Comparison of ENCODE assay signal across 36 cellular contexts in the genomic region with DNA sequence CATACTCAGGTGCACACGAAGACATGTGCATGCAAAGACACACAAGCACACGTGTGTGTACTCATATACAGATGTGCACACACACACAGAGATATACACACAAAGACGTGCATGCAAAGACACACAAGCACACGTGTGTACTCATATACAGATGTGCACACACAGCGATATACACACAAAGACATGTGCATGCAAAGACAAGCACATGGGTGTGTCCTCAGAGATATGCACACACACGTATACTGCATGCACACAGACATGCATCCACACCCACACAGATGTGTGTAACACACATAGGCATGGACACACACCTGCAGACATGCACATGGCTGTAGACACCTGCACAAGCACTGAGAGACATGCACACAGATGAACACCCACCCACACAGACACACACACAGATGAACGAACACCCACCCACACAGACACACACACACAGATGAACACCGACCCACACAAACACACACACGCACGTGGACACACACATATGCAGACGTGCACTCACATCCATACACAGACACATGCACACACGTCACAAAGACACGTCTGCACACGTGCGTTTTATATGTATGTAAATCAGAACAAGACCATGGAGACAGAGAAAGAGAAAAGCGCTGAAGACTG.
"Had no signal": no experiment of that assay in that cellular context is flagged by ENCODE, and none has a peak within 500 bp of the region (broad histone marks: within the 10 kb centered on the region; RNA-seq: fewer than 3 reads in every experiment).

No MANE protein-coding gene starts in this region.

- H3K9me3 ChIP-seq: adrenal gland, body of pancreas, breast epithelium, MG63 had no signal

- H3K27me3 ChIP-seq: adrenal gland, body of pancreas, breast epithelium, MG63 had no signal

- H3K4me3 Mint-ChIP-seq: activated CD4-positive, alpha-beta T cell treated with anti-CD3 and anti-CD28 coated beads, Interleukin-2, amount 10 ng/mL, durations not matched to agents 24 days and 14 days; activated CD8-positive, alpha-beta T cell treated with anti-CD3 and anti-CD28 coated beads for 36 hours; activated T-cell treated with anti-CD3 and anti-CD28 coated beads, Interleukin-2, amount 50 U/mL, for 72 hours; activated T-helper 17 cell treated with anti-CD3 and anti-CD28 coated beads, Interleukin-2, amount 50 U/mL, for 72 hours; T-cell had no signal

- H3K27ac ChIP-seq: adrenal gland, body of pancreas, breast epithelium, RWPE1, WERI-Rb-1 had no signal

- FAIRE-seq: astrocyte, RCC 7860 had no signal

- H3K9me3 Mint-ChIP-seq: activated CD4-positive, alpha-beta T cell treated with anti-CD3 and anti-CD28 coated beads, Interleukin-2, amount 10 ng/mL, durations not matched to agents 24 days and 14 days; activated CD8-positive, alpha-beta T cell treated with anti-CD3 and anti-CD28 coated beads for 36 hours; activated T-cell treated with anti-CD3 and anti-CD28 coated beads, Interleukin-2, amount 50 U/mL, for 72 hours; activated T-helper 17 cell treated with anti-CD3 and anti-CD28 coated beads, Interleukin-2, amount 50 U/mL, for 72 hours; T-cell had no signal

- H3K4me1 ChIP-seq: body of pancreas, breast epithelium had no signal

- H3K27me3 Mint-ChIP-seq: activated CD4-positive, alpha-beta T cell treated with anti-CD3 and anti-CD28 coated beads, Interleukin-2, amount 10 ng/mL, durations not matched to agents 24 days and 14 days; activated CD8-positive, alpha-beta T cell treated with anti-CD3 and anti-CD28 coated beads for 36 hours; activated T-helper 17 cell treated with anti-CD3 and anti-CD28 coated beads, Interleukin-2, amount 50 U/mL, for 72 hours; T-cell had no signal

- ATAC-seq: activated CD8-positive, alpha-beta T cell treated with anti-CD3 and anti-CD28 coated beads for 36 hours; activated T-cell treated with anti-CD3 and anti-CD28 coated beads, Interleukin-2, amount 50 U/mL, for 72 hours; activated T-helper 17 cell treated with anti-CD3 and anti-CD28 coated beads, Interleukin-2, amount 50 U/mL, for 72 hours; body of pancreas; PC-3; Right ventricle myocardium inferior; SK-N-SH treated with all-trans-retinoic acid at 6 μM for 48 hours; T-cell had no signal

- H3K36me3 ChIP-seq: breast epithelium, MG63, WERI-Rb-1 had no signal

- H3K27ac Mint-ChIP-seq: activated CD4-positive, alpha-beta T cell treated with anti-CD3 and anti-CD28 coated beads, Interleukin-2, amount 10 ng/mL, durations not matched to agents 24 days and 14 days; activated CD8-positive, alpha-beta T cell treated with anti-CD3 and anti-CD28 coated beads for 36 hours; activated T-helper 17 cell treated with anti-CD3 and anti-CD28 coated beads, Interleukin-2, amount 50 U/mL, for 72 hours; T-cell had no signal

- H3K4me1 Mint-ChIP-seq: activated CD4-positive, alpha-beta T cell treated with anti-CD3 and anti-CD28 coated beads, Interleukin-2, amount 10 ng/mL, durations not matched to agents 24 days and 14 days; activated T-helper 17 cell treated with anti-CD3 and anti-CD28 coated beads, Interleukin-2, amount 50 U/mL, for 72 hours; T-cell had no signal

- H3K4me3 ChIP-seq: adrenal gland, body of pancreas, breast epithelium, MG63 had no signal

- DNase-seq: activated CD4-positive, alpha-beta T cell treated with anti-CD3 and anti-CD28 coated beads, Interleukin-2, amount 10 ng/mL, durations not matched to agents 24 days and 14 days; activated CD4-positive, alpha-beta T cell treated with anti-CD3 and anti-CD28 coated beads, Interleukin-2, amount 50 U/mL, for 4 hours; activated CD8-positive, alpha-beta T cell treated with anti-CD3 and anti-CD28 coated beads for 36 hours; activated effector memory CD4-positive, alpha-beta T cell treated with anti-CD3 and anti-CD28 coated beads, Interleukin-2, amount 50 U/mL, for 16 hours; activated naive CD4-positive, alpha-beta T cell; activated naive CD4-positive, alpha-beta T cell treated with anti-CD3 and anti-CD28 coated beads, Interleukin-2, amount 50 U/mL, for 16 hours; activated T-cell treated with anti-CD3 and anti-CD28 coated beads, Interleukin-2, amount 50 U/mL, for 1 hour; activated T-cell treated with anti-CD3 and anti-CD28 coated beads, Interleukin-2, amount 50 U/mL, for 72 hours; adrenal gland; body of pancreas; caudate nucleus; cerebellar nuclear complex; Kasumi-1; MG63; NCI-H1048; NCI-H1105 treated with DMSO at 0.1 percent for 48 hours; NCI-H1436; NCI-H1930; NCI-H2081 treated with DMSO at 0.1 percent for 48 hours; NCI-H226; NCI-H446 treated with DMSO at 0.1 percent for 48 hours; NCI-H748 treated with DMSO at 0.1 percent for 48 hours; NK-92 treated with Interleukin-12 subunit alpha and Interleukin-12 subunit beta, amount 100 ng/mL, for 24 hours; PC-3; SIG-M5; T-cell; T-helper 2 cell; T-helper 9 cell; WERI-Rb-1 had no signal
